ENCODE assay signal across 15 cellular contexts in the genomic region with DNA sequence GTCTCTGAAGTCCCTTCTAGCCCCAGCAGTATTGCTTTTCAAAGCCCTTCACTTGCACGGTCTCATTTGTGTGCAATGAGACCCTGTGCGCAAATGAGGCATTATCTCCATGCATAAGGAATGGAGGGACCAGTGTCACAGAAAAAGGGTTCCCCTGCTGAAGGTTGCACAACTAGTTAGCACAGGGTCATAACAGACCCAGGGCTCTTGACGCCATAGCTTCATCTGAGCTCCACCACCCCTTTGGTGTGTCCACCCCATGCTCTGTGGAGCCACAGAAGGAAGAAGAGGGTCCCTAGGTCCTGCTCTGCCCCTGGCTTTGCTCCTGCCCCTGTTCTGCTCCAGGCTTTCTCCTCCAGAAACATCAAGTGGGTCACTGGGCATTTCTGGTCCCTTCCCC. TPM values are rescaled to one million over a fixed set of nuclear protein-coding genes. Genes with fewer than 3 reads are reported as not detected.
DNase-seq lines count a peak whose midpoint lies in the region; ATAC-seq and TF ChIP-seq lines count a peak whose summit lies in the region.
"Had no signal": no experiment of that assay in that cellular context is flagged by ENCODE, and none has a peak within 500 bp of the region (broad histone marks: within the 10 kb centered on the region; RNA-seq: fewer than 3 reads in every experiment).

No MANE protein-coding gene starts in this region.

- no peaks in the 10 kb centered on the region for H3K9me3 ChIP-seq in SK-N-SH
- no peaks in the 10 kb centered on the region for H3K9me3 ChIP-seq in CD4-positive, alpha-beta T cell (ENCODE audit: control insufficient read depth, low read length)
- H3K9me3 ChIP-seq in suprapubic skin, result no peaks in the 10 kb centered on the region

- H3K36me3 ChIP-seq in SK-N-SH (replicated peaks in 1 of 2; ENCODE audit: control insufficient read depth in 1 of 2, insufficient read depth in 2 of 2, low read length in 1 of 2) (peaks cover 15 to 20% of the 10 kb centered on the region in 2 experiments), suprapubic skin (peaks cover 29% of the 10 kb centered on the region)

- peak overlapping the region; percentile 65 for H3K27ac Mint-ChIP-seq in CD4-positive, alpha-beta T cell
- peak overlapping the region; percentile 67 for H3K27ac Mint-ChIP-seq in activated T-helper 1 cell treated with anti-CD3 and anti-CD28 coated beads, Interleukin-12 subunit alpha, Interleukin-12 subunit beta, Interleukin-2, Interleukin-4 antibody, amounts not matched to agents 30 ng/mL and 10 ng/mL and 1 ng/mL, durations not matched to agents 14 hours and 24 hours and 36 hours
- H3K27ac Mint-ChIP-seq in nephron, result peak overlapping the region; percentile 37 to 69 (median 58)

- H3K9me2 ChIP-seq in SK-N-SH, result no peaks in the 10 kb centered on the region

- H3K79me2 ChIP-seq in SK-N-SH (ENCODE audit: insufficient read depth), result no peaks in the 10 kb centered on the region

- H3K9me3 Mint-ChIP-seq in CD4-positive, alpha-beta T cell, result no peaks in the 10 kb centered on the region
- H3K9me3 Mint-ChIP-seq in activated T-helper 1 cell treated with anti-CD3 and anti-CD28 coated beads, Interleukin-12 subunit alpha, Interleukin-12 subunit beta, Interleukin-2, Interleukin-4 antibody, amounts not matched to agents 30 ng/mL and 10 ng/mL and 1 ng/mL, durations not matched to agents 14 hours and 24 hours and 36 hours, result no peaks in the 10 kb centered on the region
- no peaks in the 10 kb centered on the region for H3K9me3 Mint-ChIP-seq in nephron

- H4K20me1 ChIP-seq in SK-N-SH (ENCODE audit: insufficient read depth), result peaks cover 29% of the 10 kb centered on the region

- H3K9ac ChIP-seq in SK-N-SH, result no peak overlapping the region

- peaks cover 64% of the 10 kb centered on the region for H3K36me3 Mint-ChIP-seq in CD4-positive, alpha-beta T cell (ENCODE audit: low read depth)
- H3K36me3 Mint-ChIP-seq in activated T-helper 1 cell treated with anti-CD3 and anti-CD28 coated beads, Interleukin-12 subunit alpha, Interleukin-12 subunit beta, Interleukin-2, Interleukin-4 antibody, amounts not matched to agents 30 ng/mL and 10 ng/mL and 1 ng/mL, durations not matched to agents 14 hours and 24 hours and 36 hours (ENCODE audit: low read depth), result peaks cover 48% of the 10 kb centered on the region
- H3K36me3 Mint-ChIP-seq in nephron (ENCODE audit: low read depth), result peaks cover 14% of the 10 kb centered on the region

- ATAC-seq in SK-N-SH treated with all-trans-retinoic acid at 6 μM for 48 hours (no peak), HG02884 (IDR thresholded peaks at IDR 0.05; ENCODE audit: unreplicated experiment) (no peak), GM18505 (IDR thresholded peaks at IDR 0.05; ENCODE audit: unreplicated experiment) (no peak)
- ATAC-seq in CD4-positive, alpha-beta T cell (ENCODE audit: poor library complexity), result no peak

- H3K4me3 Mint-ChIP-seq in CD4-positive, alpha-beta T cell, result no peak overlapping the region
- no peak overlapping the region for H3K4me3 Mint-ChIP-seq in activated T-helper 1 cell treated with anti-CD3 and anti-CD28 coated beads, Interleukin-12 subunit alpha, Interleukin-12 subunit beta, Interleukin-2, Interleukin-4 antibody, amounts not matched to agents 30 ng/mL and 10 ng/mL and 1 ng/mL, durations not matched to agents 14 hours and 24 hours and 36 hours
- no peak overlapping the region for H3K4me3 Mint-ChIP-seq in nephron

- no peaks in the 10 kb centered on the region for H3K27me3 Mint-ChIP-seq in CD4-positive, alpha-beta T cell
- H3K27me3 Mint-ChIP-seq in activated T-helper 1 cell treated with anti-CD3 and anti-CD28 coated beads, Interleukin-12 subunit alpha, Interleukin-12 subunit beta, Interleukin-2, Interleukin-4 antibody, amounts not matched to agents 30 ng/mL and 10 ng/mL and 1 ng/mL, durations not matched to agents 14 hours and 24 hours and 36 hours (ENCODE audit: insufficient read depth), result no peaks in the 10 kb centered on the region
- peaks cover 7% of the 10 kb centered on the region for H3K27me3 Mint-ChIP-seq in nephron (ENCODE audit: low read depth)

- TF ChIP-seq POLR2A in suprapubic skin (IDR thresholded peaks at IDR 0.05) (no peak), GM18505 (IDR thresholded peaks at IDR 0.05; ENCODE audit: borderline replicate concordance, extremely low read depth, insufficient read depth, insufficient read length) (no peak)

- peaks cover 17% of the 10 kb centered on the region for H3F3A ChIP-seq in SK-N-SH (replicated peaks; ENCODE audit: insufficient read depth)

- peaks cover 24% of the 10 kb centered on the region for H3K4me1 Mint-ChIP-seq in CD4-positive, alpha-beta T cell (ENCODE audit: low read depth)
- peaks cover 75% of the 10 kb centered on the region for H3K4me1 Mint-ChIP-seq in activated T-helper 1 cell treated with anti-CD3 and anti-CD28 coated beads, Interleukin-12 subunit alpha, Interleukin-12 subunit beta, Interleukin-2, Interleukin-4 antibody, amounts not matched to agents 30 ng/mL and 10 ng/mL and 1 ng/mL, durations not matched to agents 14 hours and 24 hours and 36 hours (ENCODE audit: low read depth)
- peaks cover 69% of the 10 kb centered on the region for H3K4me1 Mint-ChIP-seq in nephron

- H3K4me1 ChIP-seq in SK-N-SH (ENCODE audit: control insufficient read depth in 1 of 2, insufficient read depth in 2 of 2, low read depth in 1 of 2, low read length in 1 of 2) (peaks cover 24 to 82% of the 10 kb centered on the region in 2 experiments), suprapubic skin (peaks cover 26% of the 10 kb centered on the region)

- H3K4me2 ChIP-seq in SK-N-SH, result no peak overlapping the region

- H3K27ac ChIP-seq in SK-N-SH (ENCODE audit: low read depth in 2 of 2, low read length in 1 of 2), result peak overlapping the region; percentile 28 to 90; a peak in 3 of 4 replicates
- H3K27ac ChIP-seq in CD4-positive, alpha-beta T cell (ENCODE audit: low read depth, low read length), result no peak overlapping the region
- H3K27ac ChIP-seq in suprapubic skin, result no peak overlapping the region

- DNase-seq in SK-N-SH (no peak), suprapubic skin (ENCODE audit: low spot score in 2 of 2) (no peak)
- DNase-seq in CD4-positive, alpha-beta T cell, result no peak
- no peak for DNase-seq in activated T-helper 1 cell treated with anti-CD3 and anti-CD28 coated beads, Interleukin-12 subunit alpha, Interleukin-12 subunit beta, Interleukin-2, Interleukin-4 antibody, amounts not matched to agents 30 ng/mL and 10 ng/mL and 1 ng/mL, durations not matched to agents 14 hours and 24 hours and 36 hours (ENCODE audit: low spot score)
- DNase-seq: activated CD4-positive, CD25-positive, alpha-beta regulatory T cell treated with anti-CD3 and anti-CD28 coated beads, Interleukin-2, amount 50 U/mL, for 72 hours; H7; NCI-H226 had no signal

- TF ChIP-seq CTCF in SK-N-SH (IDR thresholded peaks at IDR 0.05) (no peak), nephron (IDR thresholded peaks at IDR 0.05; ENCODE audit: unreplicated experiment in 3 of 3) (no peak), suprapubic skin (IDR thresholded peaks at IDR 0.05) (no peak)
- no peak for TF ChIP-seq CTCF in CD4-positive, alpha-beta T cell (IDR thresholded peaks at IDR 0.05)

- intact Hi-C loops in CD4-positive, alpha-beta T cell (cut with DNase I, micrococcal nuclease), result no loop called here
- intact Hi-C loops in activated T-helper 1 cell treated with anti-CD3 and anti-CD28 coated beads, Interleukin-12 subunit alpha, Interleukin-12 subunit beta, Interleukin-2, Interleukin-4 antibody, amounts not matched to agents 30 ng/mL and 10 ng/mL and 1 ng/mL, durations not matched to agents 14 hours and 24 hours and 36 hours (cut with micrococcal nuclease), result no loop called here

- TF ChIP-seq EP300 in SK-N-SH (IDR thresholded peaks at IDR 0.05; ENCODE audit: borderline replicate concordance in 1 of 2, low read depth in 1 of 2, low read length in 1 of 2), result no peak
- no peak for TF ChIP-seq EP300 in suprapubic skin (IDR thresholded peaks at IDR 0.05)

- no peak overlapping the region for H3K4me3 ChIP-seq in SK-N-SH (ENCODE audit: low read depth in 2 of 2, low read length in 1 of 2)
- no peak overlapping the region for H3K4me3 ChIP-seq in suprapubic skin
- H3K4me3 ChIP-seq: skin epidermis had no signal

- no peaks in the 10 kb centered on the region for H3K27me3 ChIP-seq in SK-N-SH (ENCODE audit: insufficient read depth)
- H3K27me3 ChIP-seq in CD4-positive, alpha-beta T cell (ENCODE audit: control insufficient read depth, insufficient read depth, low read length), result no peaks in the 10 kb centered on the region
- no peaks in the 10 kb centered on the region for H3K27me3 ChIP-seq in suprapubic skin

- CTCF ChIA-PET in SK-N-SH (lab: Yijun Ruan, JAX), result interaction anchor here (12.1 to 16.9 kb wide), 2 partner anchors 35 to 51 kb away, joined by 186 to 566 read pairs; partner anchors contain the start of genes INSRR and NTRK1
- CTCF ChIA-PET in CD4-positive, alpha-beta T cell (lab: Charles Lee), result interaction anchor here (3.1 kb wide), 1 partner anchor 56 kb away, joined by 21 read pairs; the partner anchor contains the start of gene NTRK1

- WGBS in SK-N-SH (ENCODE audit: low lambda C conversion rate), result 58% methylated on average over 2 of the region's 3 CpGs
- 73% methylated on average over 3 of the region's 3 CpGs for WGBS in suprapubic skin

- TF ChIP-seq RAD21 in SK-N-SH (IDR thresholded peaks at IDR 0.05; ENCODE audit: low read length), result no peak

- no peak overlapping the region for H2AFZ ChIP-seq in SK-N-SH (ENCODE audit: low read depth)

- POLR2A ChIA-PET in SK-N-SH (lab: Yijun Ruan, JAX), result interaction anchor here (1.8 kb wide), 1 partner anchor 56 kb away, joined by 6 read pairs; the partner anchor contains the start of gene INSRR
- POLR2A ChIA-PET in CD4-positive, alpha-beta T cell (lab: Charles Lee), result no interaction called here

RNA-seq across cellular contexts. Expression of gene SH2D2A, which starts 12.6 kb away (rescaled TPM):
- polyA plus RNA-seq in SK-N-SH (2012; rRNA removed), result not detected in 2 replicates
- 0.03 and 0.05 TPM in 2 replicates for polyA plus RNA-seq in SK-N-SH (2012; cell fraction: cytosol; rRNA removed)
- polyA plus RNA-seq in SK-N-SH (2012; cell fraction: nucleus; rRNA removed), result 0.10 TPM in 1 of 2 replicates, not detected in the other
- total RNA-seq in CD4-positive, alpha-beta T cell, result 10 to 100 TPM; 51.6 to 51.8 TPM
- 283 and 286 TPM in 2 replicates for total RNA-seq in activated T-helper 1 cell treated with anti-CD3 and anti-CD28 coated beads, Interleukin-12 subunit alpha, Interleukin-12 subunit beta, Interleukin-2, Interleukin-4 antibody, amounts not matched to agents 30 ng/mL and 10 ng/mL and 1 ng/mL, durations not matched to agents 14 hours and 24 hours and 36 hours
- under 1 TPM in 2 of 4 donors, not detected in 2; 0.29 to 0.48 TPM for total RNA-seq in suprapubic skin
- total RNA-seq: chondrocyte had no signal

RNA-seq across cellular contexts. Expression of gene PRCC, which starts 36.7 kb away (rescaled TPM):
- 39.2 and 51.8 TPM in 2 replicates for polyA plus RNA-seq in SK-N-SH (2012; rRNA removed)
- polyA plus RNA-seq in SK-N-SH (2012; cell fraction: cytosol; rRNA removed), result 33.6 and 45.5 TPM in 2 replicates
- 54.8 and 58.9 TPM in 2 replicates for polyA plus RNA-seq in SK-N-SH (2012; cell fraction: nucleus; rRNA removed)
- total RNA-seq in CD4-positive, alpha-beta T cell, result 10 to 100 TPM; 49.5 to 50.0 TPM
- total RNA-seq in activated T-helper 1 cell treated with anti-CD3 and anti-CD28 coated beads, Interleukin-12 subunit alpha, Interleukin-12 subunit beta, Interleukin-2, Interleukin-4 antibody, amounts not matched to agents 30 ng/mL and 10 ng/mL and 1 ng/mL, durations not matched to agents 14 hours and 24 hours and 36 hours, result 117 TPM in 2 replicates
- total RNA-seq in suprapubic skin, result 10 to 100 TPM; 39.1 to 50.1 (median 43.3) TPM

RNA-seq across cellular contexts. Expression of gene HDGF, which starts 52.6 kb away (rescaled TPM):
- polyA plus RNA-seq in SK-N-SH (2012; rRNA removed), result 152 and 166 TPM in 2 replicates
- polyA plus RNA-seq in SK-N-SH (2012; cell fraction: cytosol; rRNA removed), result 192 and 197 TPM in 2 replicates
- 145 and 148 TPM in 2 replicates for polyA plus RNA-seq in SK-N-SH (2012; cell fraction: nucleus; rRNA removed)
- total RNA-seq in CD4-positive, alpha-beta T cell, result 10 to 100 TPM; 60.8 TPM
- total RNA-seq in activated T-helper 1 cell treated with anti-CD3 and anti-CD28 coated beads, Interleukin-12 subunit alpha, Interleukin-12 subunit beta, Interleukin-2, Interleukin-4 antibody, amounts not matched to agents 30 ng/mL and 10 ng/mL and 1 ng/mL, durations not matched to agents 14 hours and 24 hours and 36 hours, result 371 and 374 TPM in 2 replicates
- total RNA-seq in suprapubic skin, result 100 to 1,000 TPM; 178 to 250 (median 210) TPM

RNA-seq across cellular contexts. Expression of gene INSRR, which starts 54.9 kb away (rescaled TPM):
- 0.20 and 0.63 TPM in 2 replicates for polyA plus RNA-seq in SK-N-SH (2012; rRNA removed)
- 0.15 and 0.47 TPM in 2 replicates for polyA plus RNA-seq in SK-N-SH (2012; cell fraction: cytosol; rRNA removed)
- polyA plus RNA-seq in SK-N-SH (2012; cell fraction: nucleus; rRNA removed), result 3.0 and 4.8 TPM in 2 replicates
- total RNA-seq in CD4-positive, alpha-beta T cell, result not detected
- 0.65 and 0.78 TPM in 2 replicates for total RNA-seq in activated T-helper 1 cell treated with anti-CD3 and anti-CD28 coated beads, Interleukin-12 subunit alpha, Interleukin-12 subunit beta, Interleukin-2, Interleukin-4 antibody, amounts not matched to agents 30 ng/mL and 10 ng/mL and 1 ng/mL, durations not matched to agents 14 hours and 24 hours and 36 hours
- total RNA-seq in suprapubic skin, result not detected
- total RNA-seq: chondrocyte, glomerular endothelial cell, H7 had no signal
- polyA plus RNA-seq: AG04450 had no signal

RNA-seq across cellular contexts. Expression of gene NTRK1, which starts 56.6 kb away (rescaled TPM):
- polyA plus RNA-seq in SK-N-SH (2012; rRNA removed), result 0.97 and 3.3 TPM in 2 replicates
- polyA plus RNA-seq in SK-N-SH (2012; cell fraction: cytosol; rRNA removed), result 0.89 and 3.0 TPM in 2 replicates
- polyA plus RNA-seq in SK-N-SH (2012; cell fraction: nucleus; rRNA removed), result 6.3 and 10.5 TPM in 2 replicates
- total RNA-seq in CD4-positive, alpha-beta T cell, result under 1 TPM; 0.42 to 0.52 TPM
- 49.1 and 49.8 TPM in 2 replicates for total RNA-seq in activated T-helper 1 cell treated with anti-CD3 and anti-CD28 coated beads, Interleukin-12 subunit alpha, Interleukin-12 subunit beta, Interleukin-2, Interleukin-4 antibody, amounts not matched to agents 30 ng/mL and 10 ng/mL and 1 ng/mL, durations not matched to agents 14 hours and 24 hours and 36 hours
- under 1 TPM in 1 of 4 donors, not detected in 3; 0.32 TPM for total RNA-seq in suprapubic skin
- total RNA-seq: chondrocyte had no signal
- polyA plus RNA-seq: AG04450 had no signal

Comparison
In these comparisons a context has a peak if more than half of its experiments do, and no peak if none do; other contexts are left out.
1. H3K27ac ChIP-seq: peak in SK-N-SH (2 of 2); none in CD4-positive, alpha-beta T cell (single experiment) and suprapubic skin (single experiment).
2. RNA of gene SH2D2A, which starts 12.6 kb away (total RNA-seq): 283 to 286 TPM in activated T-helper 1 cell treated with anti-CD3 and anti-CD28 coated beads, Interleukin-12 subunit alpha, Interleukin-12 subunit beta, Interleukin-2, Interleukin-4 antibody, amounts not matched to agents 30 ng/mL and 10 ng/mL and 1 ng/mL, durations not matched to agents 14 hours and 24 hours and 36 hours and 51.6 to 51.8 TPM in CD4-positive, alpha-beta T cell; 0.29 to 0.48 TPM in suprapubic skin; every median in the first group is over 10 times any median in the second.
3. Peak in every context shown above with its lines, with median percentiles within 50 percentile points of each other: H3K27ac Mint-ChIP-seq.